ENCODE assay signal across 33 cellular contexts in genomic region chr2:29021886-29022285, GRCh38. TPM values are rescaled to one million over a fixed set of nuclear protein-coding genes. Genes with fewer than 3 reads are reported as not detected.
"Had no signal": no experiment of that assay in that cellular context is flagged by ENCODE, and none has a peak within 500 bp of the region (broad histone marks: within the 10 kb centered on the region; RNA-seq: fewer than 3 reads in every experiment).

No MANE protein-coding gene starts in this region.

- H3K27me3 Mint-ChIP-seq: activated CD4-positive, alpha-beta T cell treated with anti-CD3 and anti-CD28 coated beads, Interleukin-2, amount 10 ng/mL, durations not matched to agents 24 days and 14 days; activated CD8-positive, alpha-beta memory T cell treated with anti-CD3 and anti-CD28 coated beads, Interleukin-2, amount 10 ng/mL, durations not matched to agents 7 days and 5 days; activated naive CD8-positive, alpha-beta T cell treated with anti-CD3 and anti-CD28 coated beads, Interleukin-2, amount 50 U/mL, for 24 hours; activated T-cell treated with anti-CD3 and anti-CD28 coated beads, Interleukin-2, amount 50 U/mL, for 24 hours had no signal

- H3K9me3 ChIP-seq: ascending aorta, body of pancreas, Peyer's patch, SJSA1 had no signal

- H3K9me3 Mint-ChIP-seq: activated CD4-positive, alpha-beta T cell treated with anti-CD3 and anti-CD28 coated beads, Interleukin-2, amount 10 ng/mL, durations not matched to agents 24 days and 14 days; activated naive CD4-positive, alpha-beta T cell treated with anti-CD3 and anti-CD28 coated beads, Interleukin-2, amount 50 U/mL, for 72 hours; activated naive CD8-positive, alpha-beta T cell treated with anti-CD3 and anti-CD28 coated beads, Interleukin-2, amount 50 U/mL, for 24 hours; activated T-cell treated with anti-CD3 and anti-CD28 coated beads, Interleukin-2, amount 50 U/mL, for 24 hours; activated T-helper 1 cell treated with anti-CD3 and anti-CD28 coated beads, Interleukin-12 subunit alpha, Interleukin-12 subunit beta, Interleukin-2, Interleukin-4 antibody, amounts not matched to agents 30 ng/mL and 10 ng/mL and 1 ng/mL, durations not matched to agents 14 hours and 24 hours and 36 hours; T-helper 1 cell treated with Interleukin-12 subunit alpha and Interleukin-12 subunit beta and Interleukin-4 antibody, amounts not matched to agents 30 μg/mL and 1 μg/mL, for 36 hours; WTC11 had no signal

- H3K4me3 Mint-ChIP-seq: activated CD4-positive, alpha-beta T cell treated with anti-CD3 and anti-CD28 coated beads, Interleukin-2, amount 10 ng/mL, durations not matched to agents 24 days and 14 days; activated CD8-positive, alpha-beta memory T cell treated with anti-CD3 and anti-CD28 coated beads, Interleukin-2, amount 10 ng/mL, durations not matched to agents 7 days and 5 days; activated naive CD8-positive, alpha-beta T cell treated with anti-CD3 and anti-CD28 coated beads, Interleukin-2, amount 50 U/mL, for 24 hours; activated T-cell treated with anti-CD3 and anti-CD28 coated beads, Interleukin-2, amount 50 U/mL, for 24 hours; activated T-helper 1 cell treated with anti-CD3 and anti-CD28 coated beads, Interleukin-12 subunit alpha, Interleukin-12 subunit beta, Interleukin-2, Interleukin-4 antibody, amounts not matched to agents 30 ng/mL and 10 ng/mL and 1 ng/mL, durations not matched to agents 14 hours and 24 hours and 36 hours; T-helper 1 cell treated with Interleukin-12 subunit alpha and Interleukin-12 subunit beta and Interleukin-4 antibody, amounts not matched to agents 30 μg/mL and 1 μg/mL, for 36 hours; WTC11 had no signal

- H3K4me1 ChIP-seq: ascending aorta, body of pancreas, Peyer's patch had no signal

- H3K27ac ChIP-seq: ascending aorta, body of pancreas, Peyer's patch, RWPE1, SJSA1 had no signal

- ATAC-seq: activated CD8-positive, alpha-beta memory T cell treated with anti-CD3 and anti-CD28 coated beads, Interleukin-2, amount 10 ng/mL, durations not matched to agents 7 days and 5 days; activated naive CD4-positive, alpha-beta T cell treated with anti-CD3 and anti-CD28 coated beads, Interleukin-2, amount 50 U/mL, for 72 hours; activated naive CD8-positive, alpha-beta T cell treated with anti-CD3 and anti-CD28 coated beads, Interleukin-2, amount 50 U/mL, for 24 hours; body of pancreas; SK-N-SH treated with all-trans-retinoic acid at 6 μM for 48 hours; WTC11 had no signal

- H3K27ac Mint-ChIP-seq: activated CD4-positive, alpha-beta T cell treated with anti-CD3 and anti-CD28 coated beads, Interleukin-2, amount 10 ng/mL, durations not matched to agents 24 days and 14 days; activated CD8-positive, alpha-beta memory T cell treated with anti-CD3 and anti-CD28 coated beads, Interleukin-2, amount 10 ng/mL, durations not matched to agents 7 days and 5 days; activated naive CD4-positive, alpha-beta T cell treated with anti-CD3 and anti-CD28 coated beads, Interleukin-2, amount 50 U/mL, for 72 hours; activated naive CD8-positive, alpha-beta T cell treated with anti-CD3 and anti-CD28 coated beads, Interleukin-2, amount 50 U/mL, for 24 hours; activated T-cell treated with anti-CD3 and anti-CD28 coated beads, Interleukin-2, amount 50 U/mL, for 24 hours; activated T-helper 1 cell treated with anti-CD3 and anti-CD28 coated beads, Interleukin-12 subunit alpha, Interleukin-12 subunit beta, Interleukin-2, Interleukin-4 antibody, amounts not matched to agents 30 ng/mL and 10 ng/mL and 1 ng/mL, durations not matched to agents 14 hours and 24 hours and 36 hours; T-helper 1 cell treated with Interleukin-12 subunit alpha and Interleukin-12 subunit beta and Interleukin-4 antibody, amounts not matched to agents 30 μg/mL and 1 μg/mL, for 36 hours; WTC11 had no signal

- DNase-seq: activated CD4-positive, alpha-beta T cell treated with anti-CD3 and anti-CD28 coated beads for 1 hour; activated CD4-positive, alpha-beta T cell treated with anti-CD3 and anti-CD28 coated beads, Interleukin-2, amount 10 ng/mL, durations not matched to agents 24 days and 14 days; activated CD4-positive, alpha-beta T cell treated with anti-CD3 and anti-CD28 coated beads, Interleukin-2, amount 50 U/mL, for 48 hours; activated CD8-positive, alpha-beta memory T cell treated with anti-CD3 and anti-CD28 coated beads, Interleukin-2, amount 10 ng/mL, durations not matched to agents 7 days and 5 days; activated effector memory CD4-positive, alpha-beta T cell treated with anti-CD3 and anti-CD28 coated beads, Interleukin-2, amount 50 U/mL, for 16 hours; activated naive CD4-positive, alpha-beta T cell treated with Interleukin-2 at 50 U/mL for 16 hours; activated naive CD8-positive, alpha-beta T cell treated with anti-CD3 and anti-CD28 coated beads, Interleukin-2, amount 50 U/mL, for 24 hours; activated T-cell treated with anti-CD3 and anti-CD28 coated beads, Interleukin-2, amount 50 U/mL, for 24 hours; amniotic stem cell; body of pancreas; KG1; NCI-H1092; NCI-H1417; NCI-H2029; NCI-H2107; NCI-H2171 treated with DMSO at 0.1 percent for 48 hours; NCI-H226; NCI-H510A; NCI-H526 treated with DMSO at 0.1 percent for 48 hours; Peyer's patch; SW 1271; T-helper 9 cell had no signal

- H3K27me3 ChIP-seq: ascending aorta, body of pancreas, Peyer's patch, SJSA1 had no signal

- H3K36me3 Mint-ChIP-seq: activated naive CD4-positive, alpha-beta T cell treated with anti-CD3 and anti-CD28 coated beads, Interleukin-2, amount 50 U/mL, for 72 hours; WTC11 had no signal

- H3K36me3 ChIP-seq: ascending aorta, Peyer's patch, SJSA1 had no signal

- H3K4me3 ChIP-seq: ascending aorta, body of pancreas, Peyer's patch, SJSA1 had no signal

RNA-seq across cellular contexts. Expression of gene TOGARAM2, which starts 40.8 kb away (rescaled TPM):
- total RNA-seq: ascending aorta, bronchial epithelial cell had no signal

RNA-seq across cellular contexts. Expression of gene PCARE, which starts 52.4 kb away (rescaled TPM):
- total RNA-seq: activated CD4-positive, alpha-beta T cell treated with anti-CD3 and anti-CD28 coated beads, Interleukin-2, amount 10 ng/mL, durations not matched to agents 24 days and 14 days; activated CD8-positive, alpha-beta memory T cell treated with anti-CD3 and anti-CD28 coated beads, Interleukin-2, amount 10 ng/mL, durations not matched to agents 7 days and 5 days; activated naive CD4-positive, alpha-beta T cell treated with anti-CD3 and anti-CD28 coated beads, Interleukin-2, amount 50 U/mL, for 72 hours; activated T-helper 1 cell treated with anti-CD3 and anti-CD28 coated beads, Interleukin-12 subunit alpha, Interleukin-12 subunit beta, Interleukin-2, Interleukin-4 antibody, amounts not matched to agents 30 ng/mL and 10 ng/mL and 1 ng/mL, durations not matched to agents 14 hours and 24 hours and 36 hours; ascending aorta; body of pancreas; bronchial epithelial cell; LHCN-M2; MCF 10A; Peyer's patch; SJSA1; WTC11 had no signal
